19 cellular contexts compared by ENCODE assay signal in the genomic region with DNA sequence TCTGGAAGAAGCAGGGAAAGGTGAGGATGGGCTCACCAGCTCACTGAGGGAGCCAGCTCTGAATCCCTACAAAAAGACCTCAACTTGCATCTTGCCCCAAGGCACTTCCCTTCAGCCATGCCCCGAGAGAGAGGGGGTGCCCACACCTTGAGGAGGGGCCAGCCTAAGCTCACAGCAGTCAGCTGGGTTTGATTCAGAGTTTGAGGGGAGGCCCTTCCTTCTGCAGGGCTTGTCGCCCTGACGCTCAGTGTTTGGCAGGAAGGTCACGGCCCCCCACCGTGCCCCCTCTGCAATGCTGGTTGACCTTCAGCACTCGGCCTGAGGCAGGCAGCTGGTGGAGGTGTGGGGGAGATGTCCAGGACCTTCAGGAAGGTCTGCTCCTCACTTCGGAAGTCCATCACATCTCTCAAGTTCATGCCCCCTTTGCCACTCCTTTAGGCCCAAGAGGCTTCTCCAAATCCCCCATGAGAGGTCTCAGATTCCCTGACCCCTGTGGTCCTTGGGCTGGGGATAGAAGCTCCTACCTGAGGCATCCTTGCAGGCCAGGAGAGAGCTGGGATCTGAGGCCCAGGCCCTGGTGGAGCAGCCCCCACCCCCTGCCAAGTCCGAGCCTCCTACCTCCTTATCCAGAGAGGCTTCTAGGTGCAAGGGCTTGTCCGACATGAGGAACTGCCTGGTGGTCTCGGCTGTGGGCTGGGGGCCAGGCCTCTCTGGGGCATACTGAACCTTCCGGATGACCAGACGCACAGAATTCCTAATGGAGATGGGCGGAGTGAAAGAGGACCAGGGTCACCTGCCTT. TPM values are rescaled to one million over a fixed set of nuclear protein-coding genes. Genes with fewer than 3 reads are reported as not detected.
DNase-seq lines count a peak whose midpoint lies in the region; ATAC-seq and TF ChIP-seq lines count a peak whose summit lies in the region.
"Had no signal": no experiment of that assay in that cellular context is flagged by ENCODE, and none has a peak within 500 bp of the region (broad histone marks: within the 10 kb centered on the region; RNA-seq: fewer than 3 reads in every experiment).

No MANE protein-coding gene starts in this region.

- 84 to 88% methylated on average over 13 of the region's 13 CpGs for WGBS in heart right ventricle, 2 donors

- no peaks in the 10 kb centered on the region for H3K9me3 Mint-ChIP-seq in immature natural killer cell
- H3K9me3 Mint-ChIP-seq: activated naive CD4-positive, alpha-beta T cell treated with anti-CD3 and anti-CD28 coated beads, Interleukin-2, amount 50 U/mL, for 24 hours had no signal

- peak; percentile 6 for DNase-seq in left ventricle myocardium inferior
- no peak for DNase-seq in heart right ventricle
- DNase-seq in T-helper 17 cell, result no peak
- DNase-seq in immature natural killer cell, result no peak
- peak; percentile 56 for DNase-seq in upper lobe of right lung
- no peak for DNase-seq in NCI-H2171 (lab: John Stamatoyannopoulos, UW)
- no peak for DNase-seq in NCI-H510A treated with DMSO at 0.1 percent for 48 hours (lab: John Stamatoyannopoulos, UW)
- DNase-seq: DMS153, NCI-H2029, NCI-H510A had no signal

- H3K27ac ChIP-seq in left ventricle myocardium inferior (replicated peaks) (no peak overlapping the region), heart right ventricle (no peak overlapping the region), upper lobe of right lung (no peak overlapping the region)
- H3K27ac ChIP-seq: breast epithelium, esophagus muscularis mucosa, psoas muscle, suprapubic skin had no signal

- peaks cover 22% of the 10 kb centered on the region for H3K4me1 ChIP-seq in left ventricle myocardium inferior
- H3K4me1 ChIP-seq in heart right ventricle, result peaks cover 0 to 31% (median 19%) of the 10 kb centered on the region in 9 donors
- H3K4me1 ChIP-seq in upper lobe of right lung, result peaks cover 15% of the 10 kb centered on the region
- H3K4me1 ChIP-seq: breast epithelium, psoas muscle had no signal

- ATAC-seq in heart right ventricle (no peak), T-helper 17 cell (no peak), upper lobe of right lung (no peak), GM19463 (IDR thresholded peaks at IDR 0.05; ENCODE audit: unreplicated experiment) (no peak)
- ATAC-seq: psoas muscle had no signal

- TF ChIP-seq CTCF in left ventricle myocardium inferior (IDR thresholded peaks at IDR 0.05; ENCODE audit: borderline replicate concordance) (no peak), heart right ventricle (IDR thresholded peaks at IDR 0.05) (no peak), upper lobe of right lung (IDR thresholded peaks at IDR 0.05) (no peak)

- H3K36me3 ChIP-seq in left ventricle myocardium inferior, result peaks cover 67% of the 10 kb centered on the region
- peaks cover 0 to 98% (median 25%) of the 10 kb centered on the region in 9 donors for H3K36me3 ChIP-seq in heart right ventricle
- H3K36me3 ChIP-seq in upper lobe of right lung, result peaks cover 88% of the 10 kb centered on the region

- H3K27me3 Mint-ChIP-seq in T-helper 17 cell, result no peaks in the 10 kb centered on the region
- H3K27me3 Mint-ChIP-seq in immature natural killer cell (ENCODE audit: low read depth in 3 of 3), result no peaks in the 10 kb centered on the region
- H3K27me3 Mint-ChIP-seq: activated naive CD4-positive, alpha-beta T cell treated with anti-CD3 and anti-CD28 coated beads, Interleukin-2, amount 50 U/mL, for 24 hours had no signal

- H3K36me3 Mint-ChIP-seq in T-helper 17 cell (ENCODE audit: low read depth), result peaks cover 8% of the 10 kb centered on the region
- peaks cover 26 to 56% (median 34%) of the 10 kb centered on the region in 3 donors for H3K36me3 Mint-ChIP-seq in immature natural killer cell

- H3K9me3 ChIP-seq in left ventricle myocardium inferior (replicated peaks) (no peaks in the 10 kb centered on the region), heart right ventricle (no peaks in the 10 kb centered on the region), T-helper 17 cell (ENCODE audit: control insufficient read depth, low read length, poor library complexity, severe bottlenecking) (no peaks in the 10 kb centered on the region), upper lobe of right lung (no peaks in the 10 kb centered on the region)
- H3K9me3 ChIP-seq: breast epithelium, esophagus muscularis mucosa, psoas muscle, suprapubic skin had no signal

- H3K4me3 ChIP-seq in left ventricle myocardium inferior (no peak overlapping the region), heart right ventricle (no peak overlapping the region), upper lobe of right lung (no peak overlapping the region)
- H3K4me3 ChIP-seq: breast epithelium, esophagus muscularis mucosa, psoas muscle, suprapubic skin had no signal

- H3K27me3 ChIP-seq in left ventricle myocardium inferior (ENCODE audit: low read depth), result no peaks in the 10 kb centered on the region
- H3K27me3 ChIP-seq in heart right ventricle, result no peaks in the 10 kb centered on the region
- H3K27me3 ChIP-seq in upper lobe of right lung, result no peaks in the 10 kb centered on the region
- H3K27me3 ChIP-seq: breast epithelium, esophagus muscularis mucosa, suprapubic skin had no signal

- intact Hi-C loops in left ventricle myocardium inferior (cut with micrococcal nuclease) (no loop called here), heart right ventricle (cut with DNase I) (loop anchor here in 1 of 10 donors (10.0 kb wide), 1 partner anchor 257 kb away; no protein-coding TSS in a partner anchor), upper lobe of right lung (cut with DNase I) (loop anchor here (5.0 kb wide), 1 partner anchor 104 kb away; no protein-coding TSS in a partner anchor)

- peak overlapping the region; percentile 90 for H3K27ac Mint-ChIP-seq in T-helper 17 cell
- peak overlapping the region; percentile 93 to 99 (median 98) for H3K27ac Mint-ChIP-seq in immature natural killer cell

- H3K4me1 Mint-ChIP-seq in T-helper 17 cell (peaks cover 38% of the 10 kb centered on the region), immature natural killer cell (peaks cover 55 to 58% of the 10 kb centered on the region in 2 donors)

- H3K4me3 Mint-ChIP-seq in T-helper 17 cell (no peak overlapping the region), immature natural killer cell (no peak overlapping the region)
- H3K4me3 Mint-ChIP-seq: activated naive CD4-positive, alpha-beta T cell treated with anti-CD3 and anti-CD28 coated beads, Interleukin-2, amount 50 U/mL, for 24 hours had no signal

RNA-seq across cellular contexts. Expression of gene TPBGL, which starts 37.6 kb away (rescaled TPM):
- 0.16 TPM for total RNA-seq in left ventricle myocardium inferior
- under 1 TPM in 5 of 10 donors, not detected in 5; 0.09 to 0.37 (median 0.17) TPM for total RNA-seq in heart right ventricle
- under 1 TPM; 0.07 to 0.16 TPM for polyA plus RNA-seq in heart right ventricle
- under 1 TPM; 0.42 to 0.60 TPM for total RNA-seq in T-helper 17 cell
- polyA plus RNA-seq in immature natural killer cell, result under 1 TPM in 1 of 3 donors, not detected in 2; 0.13 TPM
- 0.64 TPM for total RNA-seq in upper lobe of right lung
- total RNA-seq: HT-29, lung microvascular endothelial cell had no signal
- polyA plus RNA-seq: neural cell had no signal

Comparison
In these comparisons a context has a peak if more than half of its experiments do, and no peak if none do; other contexts are left out.
1. DNase-seq: peak in left ventricle myocardium inferior (single experiment) and upper lobe of right lung (single experiment); none in heart right ventricle (0 of 2), T-helper 17 cell (0 of 3), immature natural killer cell (0 of 3), NCI-H2171 (single experiment) and NCI-H510A treated with DMSO at 0.1 percent for 48 hours (single experiment).